Comparison of ENCODE assay signal across 11 cellular contexts in genomic region chr2:212032032-212032431, GRCh38.
DNase-seq lines count a peak whose midpoint lies in the region; ATAC-seq and TF ChIP-seq lines count a peak whose summit lies in the region.
"Had no signal": no experiment of that assay in that cellular context is flagged by ENCODE, and none has a peak within 500 bp of the region (broad histone marks: within the 10 kb centered on the region; RNA-seq: fewer than 3 reads in every experiment).

No MANE protein-coding gene starts in this region.

- no peak overlapping the region for H3K27ac Mint-ChIP-seq in nephron progenitor cell
- H3K27ac Mint-ChIP-seq in activated CD8-positive, alpha-beta T cell treated with anti-CD3 and anti-CD28 coated beads for 36 hours = no peak overlapping the region
- H3K27ac Mint-ChIP-seq: activated naive CD4-positive, alpha-beta T cell treated with anti-CD3 and anti-CD28 coated beads, Interleukin-2, amount 50 U/mL, for 24 hours had no signal

- no peaks in the 10 kb centered on the region for H3K36me3 Mint-ChIP-seq in nephron progenitor cell (ENCODE audit: low read depth)
- no peaks in the 10 kb centered on the region for H3K36me3 Mint-ChIP-seq in activated CD8-positive, alpha-beta T cell treated with anti-CD3 and anti-CD28 coated beads for 36 hours (ENCODE audit: low read depth)
- H3K36me3 Mint-ChIP-seq: activated naive CD4-positive, alpha-beta T cell treated with anti-CD3 and anti-CD28 coated beads, Interleukin-2, amount 50 U/mL, for 24 hours had no signal

- H3K9me3 ChIP-seq in A673 (ENCODE audit: low read depth, low read length, poor library complexity, severe bottlenecking) (no peaks in the 10 kb centered on the region), ascending aorta (no peaks in the 10 kb centered on the region)

- POLR2A ChIA-PET in A673 (lab: Charles Lee; ENCODE audit: low non-redundant PET) = no interaction called here
- POLR2A ChIA-PET in activated CD8-positive, alpha-beta T cell treated with anti-CD3 and anti-CD28 coated beads for 36 hours (lab: Charles Lee) = no interaction called here

- no peak overlapping the region for H3K4me3 Mint-ChIP-seq in nephron progenitor cell
- no peak overlapping the region for H3K4me3 Mint-ChIP-seq in activated CD8-positive, alpha-beta T cell treated with anti-CD3 and anti-CD28 coated beads for 36 hours
- H3K4me3 Mint-ChIP-seq: activated naive CD4-positive, alpha-beta T cell treated with anti-CD3 and anti-CD28 coated beads, Interleukin-2, amount 50 U/mL, for 24 hours had no signal

- H3K27me3 ChIP-seq in A673 (replicated peaks; ENCODE audit: insufficient read depth, low read depth, low read length, poor library complexity) = no peaks in the 10 kb centered on the region
- H3K27me3 ChIP-seq in ascending aorta = no peaks in the 10 kb centered on the region
- H3K27me3 ChIP-seq in foreskin keratinocyte = no peaks in the 10 kb centered on the region

- TF ChIP-seq CTCF in A673 (conservative IDR thresholded peaks at IDR 0.05; ENCODE audit: low read depth, low read length) = no peak
- TF ChIP-seq CTCF in ascending aorta (IDR thresholded peaks at IDR 0.05) = no peak
- TF ChIP-seq CTCF in foreskin keratinocyte (conservative IDR thresholded peaks at IDR 0.05) = no peak
- TF ChIP-seq CTCF in nephron progenitor cell (IDR thresholded peaks at IDR 0.05) = no peak
- TF ChIP-seq CTCF in activated CD8-positive, alpha-beta T cell treated with anti-CD3 and anti-CD28 coated beads for 36 hours (IDR thresholded peaks at IDR 0.05) = no peak

- CTCF ChIA-PET in A673 (lab: Charles Lee) = no interaction called here
- CTCF ChIA-PET in activated CD8-positive, alpha-beta T cell treated with anti-CD3 and anti-CD28 coated beads for 36 hours (lab: Charles Lee) = no interaction called here

- no TSS peak for BruUV-seq in A673 (replicated peaks; lab: Mats Ljungman, UMichigan)

- peaks cover 4% of the 10 kb centered on the region for H3K4me1 Mint-ChIP-seq in nephron progenitor cell
- H3K4me1 Mint-ChIP-seq in activated CD8-positive, alpha-beta T cell treated with anti-CD3 and anti-CD28 coated beads for 36 hours (ENCODE audit: low read depth) = no peaks in the 10 kb centered on the region
- H3K4me1 Mint-ChIP-seq: activated naive CD4-positive, alpha-beta T cell treated with anti-CD3 and anti-CD28 coated beads, Interleukin-2, amount 50 U/mL, for 24 hours had no signal

- H3K27ac ChIP-seq in A673 (ENCODE audit: low read depth, low read length, poor library complexity, severe bottlenecking) (no peak overlapping the region), ascending aorta (peak overlapping the region; percentile 69 to 77), foreskin keratinocyte (no peak overlapping the region)

- H3K27me3 Mint-ChIP-seq in nephron progenitor cell (ENCODE audit: low read depth, poor library complexity) = no peaks in the 10 kb centered on the region
- no peaks in the 10 kb centered on the region for H3K27me3 Mint-ChIP-seq in activated CD8-positive, alpha-beta T cell treated with anti-CD3 and anti-CD28 coated beads for 36 hours
- H3K27me3 Mint-ChIP-seq: activated naive CD4-positive, alpha-beta T cell treated with anti-CD3 and anti-CD28 coated beads, Interleukin-2, amount 50 U/mL, for 24 hours had no signal

- H3K4me3 ChIP-seq in A673 (ENCODE audit: low read depth, low read length, poor library complexity, severe bottlenecking) (no peak overlapping the region), ascending aorta (peak overlapping the region in 1 of 2 donors; percentile 13)

- peak; percentile 51 for ATAC-seq in foreskin keratinocyte
- ATAC-seq in activated CD8-positive, alpha-beta T cell treated with anti-CD3 and anti-CD28 coated beads for 36 hours = no peak

- H3K36me3 ChIP-seq in A673 (ENCODE audit: insufficient read depth, low read length, poor library complexity, severe bottlenecking) (no peaks in the 10 kb centered on the region), ascending aorta (no peaks in the 10 kb centered on the region)

- intact Hi-C loops in A673 (cut with micrococcal nuclease; ENCODE audit: unreplicated experiment) = no loop called here
- intact Hi-C loops in ascending aorta (cut with DNase I) = loop anchor here (2.0 to 10.0 kb wide), 2 partner anchors 313 to 507 kb away; partner anchors contain the start of gene ERBB4
- intact Hi-C loops in activated CD8-positive, alpha-beta T cell treated with anti-CD3 and anti-CD28 coated beads for 36 hours (cut with micrococcal nuclease) = no loop called here

- H3K4me1 ChIP-seq in A673 (ENCODE audit: insufficient read depth, low read length, poor library complexity, severe bottlenecking) (peaks cover 85% of the 10 kb centered on the region), ascending aorta (peaks cover 0 to 18% of the 10 kb centered on the region in 2 donors), foreskin keratinocyte (peaks cover 4% of the 10 kb centered on the region)

- DNase-seq in A673 (ENCODE audit: low spot score) (peak; percentile 69), LHCN-M2 (ENCODE audit: low read depth) (peak; percentile 86), ascending aorta (ENCODE audit: low spot score in 2 of 2) (no peak), foreskin keratinocyte (peak; percentile 20 to 35), nephron progenitor cell (no peak), NCI-H146 (lab: John Stamatoyannopoulos, UW) (no peak), activated T-cell treated with anti-CD3 and anti-CD28 coated beads for 4 hours (no peak)
- DNase-seq in activated CD8-positive, alpha-beta T cell treated with anti-CD3 and anti-CD28 coated beads for 36 hours = no peak
- DNase-seq: effector memory CD4-positive, alpha-beta T cell; NCI-H1694 had no signal

- H3K9me3 Mint-ChIP-seq in nephron progenitor cell = no peaks in the 10 kb centered on the region
- no peaks in the 10 kb centered on the region for H3K9me3 Mint-ChIP-seq in activated CD8-positive, alpha-beta T cell treated with anti-CD3 and anti-CD28 coated beads for 36 hours
- H3K9me3 Mint-ChIP-seq: activated naive CD4-positive, alpha-beta T cell treated with anti-CD3 and anti-CD28 coated beads, Interleukin-2, amount 50 U/mL, for 24 hours had no signal

Comparison
In these comparisons a context has a peak if more than half of its experiments do, and no peak if none do; other contexts are left out.
1. DNase-seq: peak in A673 (single experiment), LHCN-M2 (single experiment) and foreskin keratinocyte (2 of 2); none in ascending aorta (0 of 2), nephron progenitor cell (single experiment), activated CD8-positive, alpha-beta T cell treated with anti-CD3 and anti-CD28 coated beads for 36 hours (single experiment), NCI-H146 (single experiment) and activated T-cell treated with anti-CD3 and anti-CD28 coated beads for 4 hours (single experiment).
2. H3K27ac ChIP-seq: peak in ascending aorta (2 of 2); none in A673 (single experiment) and foreskin keratinocyte (single experiment).